8 cellular contexts compared by ENCODE assay signal in the genomic region with DNA sequence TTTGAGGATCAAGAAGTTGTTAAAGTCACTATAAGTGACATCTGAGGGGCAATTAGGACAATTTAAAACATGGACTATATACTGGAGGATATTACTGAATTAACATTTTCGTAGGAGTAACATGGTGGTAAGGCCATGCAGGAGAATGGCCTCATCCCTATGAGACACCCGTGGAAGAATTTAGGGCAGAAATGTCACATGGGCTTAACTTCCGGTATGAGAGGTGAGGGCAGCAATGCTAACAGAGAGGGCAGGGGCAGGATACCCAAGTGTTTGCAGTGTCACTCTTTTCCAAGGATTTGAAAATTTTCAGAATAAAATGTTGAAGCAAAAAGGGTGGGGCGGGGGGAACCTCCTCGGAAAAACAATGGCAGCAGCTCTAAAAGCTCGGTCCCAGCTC. TPM values are rescaled to one million over a fixed set of nuclear protein-coding genes. Genes with fewer than 3 reads are reported as not detected.
DNase-seq lines count a peak whose midpoint lies in the region; ATAC-seq and TF ChIP-seq lines count a peak whose summit lies in the region.

No MANE protein-coding gene starts in this region.

- H3K36me3 ChIP-seq in KOPT-K1 (ENCODE audit: insufficient read depth, low read length) (peaks cover 18% of the 10 kb centered on the region), duodenal mucosa (ENCODE audit: control insufficient read depth in 1 of 2, insufficient read depth in 2 of 2, low read length in 2 of 2) (peaks cover 4 to 17% of the 10 kb centered on the region in 2 donors)

- H3K4me1 ChIP-seq in duodenal mucosa (ENCODE audit: control insufficient read depth in 1 of 2, insufficient read depth in 2 of 2, low read length in 2 of 2) = peaks cover 59 to 77% of the 10 kb centered on the region in 2 donors

- H3K9ac ChIP-seq in duodenal mucosa (ENCODE audit: low read depth in 1 of 2, low read length in 2 of 2) = peak overlapping the region; percentile 18

- DNase-seq in AG20443 (ENCODE audit: low spot score) = peak; percentile 61
- DNase-seq in neural crest cell (ENCODE audit: low read depth, low spot score) = no peak
- no peak for DNase-seq in epidermal melanocyte (ENCODE audit: insufficient read length, low spot score)
- DNase-seq in NCI-H2107 treated with DMSO at 0.1 percent for 48 hours (lab: John Stamatoyannopoulos, UW; ENCODE audit: unreplicated experiment) = no peak
- DNase-seq in NCI-H2107 (lab: John Stamatoyannopoulos, UW) = no peak

- TF ChIP-seq CTCF in neural crest cell (conservative IDR thresholded peaks at IDR 0.05) = no peak

- H3K9me3 ChIP-seq in KOPT-K1 (ENCODE audit: insufficient read depth, low read length, poor library complexity, severe bottlenecking) = no peaks in the 10 kb centered on the region
- H3K9me3 ChIP-seq in duodenal mucosa (ENCODE audit: control insufficient read depth in 1 of 2, low read length in 2 of 2) = no peaks in the 10 kb centered on the region

- no peak overlapping the region for H3K4me3 ChIP-seq in duodenal mucosa (ENCODE audit: low read depth in 1 of 2, low read length in 2 of 2)

- no peaks in the 10 kb centered on the region for H3K27me3 Mint-ChIP-seq in neural crest cell (ENCODE audit: low read depth)

- peaks cover 3% of the 10 kb centered on the region for H3K36me3 Mint-ChIP-seq in neural crest cell (ENCODE audit: low read depth)

- H3K27ac ChIP-seq in KOPT-K1 (ENCODE audit: low read depth, low read length, poor library complexity, severe bottlenecking) (peak overlapping the region; percentile 46), duodenal mucosa (ENCODE audit: low read depth, low read length) (no peak overlapping the region)

- ATAC-seq in HG03571 (IDR thresholded peaks at IDR 0.05; ENCODE audit: unreplicated experiment) = no peak

- peak overlapping the region; percentile 88 for H3K27ac Mint-ChIP-seq in neural crest cell (ENCODE audit: unreplicated experiment)

- no peaks in the 10 kb centered on the region for H3K9me3 Mint-ChIP-seq in neural crest cell

- H3K4me1 Mint-ChIP-seq in neural crest cell = peaks cover 85% of the 10 kb centered on the region

- H3K4me3 Mint-ChIP-seq in neural crest cell = peak overlapping the region; percentile 44

- no peaks in the 10 kb centered on the region for H3K27me3 ChIP-seq in duodenal mucosa (ENCODE audit: control insufficient read depth in 1 of 2, insufficient read depth in 2 of 2, low read length in 2 of 2)

RNA-seq across cellular contexts. Expression of gene RANBP3, which starts 23.6 kb away (rescaled TPM):
- total RNA-seq in neural crest cell = 121 and 122 TPM in 2 replicates

RNA-seq across cellular contexts. Expression of gene CAPS, which starts 40.2 kb away (rescaled TPM):
- total RNA-seq in neural crest cell = 1.6 and 2.6 TPM in 2 replicates

RNA-seq across cellular contexts. Expression of gene VMAC, which starts 49.6 kb away (rescaled TPM):
- total RNA-seq in neural crest cell = 0.89 and 1.7 TPM in 2 replicates

RNA-seq across cellular contexts. Expression of gene NDUFA11, which starts 50.7 kb away (rescaled TPM):
- total RNA-seq in neural crest cell = 230 and 239 TPM in 2 replicates
